Comparison of ENCODE assay signal across 8 cellular contexts in genomic region chr4:110586137-110586850, GRCh38. TPM values are rescaled to one million over a fixed set of nuclear protein-coding genes. Genes with fewer than 3 reads are reported as not detected.
DNase-seq lines count a peak whose midpoint lies in the region; ATAC-seq and TF ChIP-seq lines count a peak whose summit lies in the region.

No MANE protein-coding gene starts in this region.

- DNase-seq in AG04449 (ENCODE audit: low read depth, low spot score) (peak; percentile 44), HCT116 (ENCODE audit: low read depth, low spot score) (peak; percentile 31), SW480 (ENCODE audit: low spot score) (peak; percentile 37), glomerular visceral epithelial cell (ENCODE audit: extremely low spot score) (peak; percentile 55)
- DNase-seq in activated naive CD8-positive, alpha-beta T cell treated with anti-CD3 and anti-CD28 coated beads for 36 hours = no peak
- no peak for DNase-seq in activated CD4-positive, alpha-beta T cell treated with anti-CD3 and anti-CD28 coated beads, Interleukin-2, amount 50 U/mL, for 1 hour

- no TSS peak for BruUV-seq in HCT116 (replicated peaks; lab: Mats Ljungman, UMichigan)

- no peaks in the 10 kb centered on the region for H3K36me3 Mint-ChIP-seq in activated naive CD8-positive, alpha-beta T cell treated with anti-CD3 and anti-CD28 coated beads for 36 hours

- no peak overlapping the region for H3K9ac ChIP-seq in HCT116 (ENCODE audit: low read length)

- RAD21 ChIA-PET in HCT116 (lab: Charles Lee; ENCODE audit: low non-redundant PET in 1 of 2, low total read pairs in 2 of 2, uncharacterized antibody in 2 of 2, unreplicated experiment in 2 of 2) = no interaction called here

- H3K4me3 ChIP-seq in AG04449 (ENCODE audit: low read depth, low read length) (no peak overlapping the region), HCT116 (replicated peaks in 1 of 2; ENCODE audit: low read depth in 1 of 2, low read length in 2 of 2) (no peak overlapping the region), urinary bladder (ENCODE audit: low read depth, low read length) (peak overlapping the region; percentile 7)

- H3K4me1 Mint-ChIP-seq in activated naive CD8-positive, alpha-beta T cell treated with anti-CD3 and anti-CD28 coated beads for 36 hours = no peaks in the 10 kb centered on the region

- no peaks in the 10 kb centered on the region for H3K27me3 ChIP-seq in HCT116 (ENCODE audit: insufficient read depth, low read length)

- H3K4me1 ChIP-seq in HCT116 (ENCODE audit: control insufficient read depth in 1 of 2, insufficient read depth in 2 of 2, low read length in 2 of 2) = no peaks in the 10 kb centered on the region
- H3K4me1 ChIP-seq in urinary bladder (ENCODE audit: insufficient read depth) = no peaks in the 10 kb centered on the region

- ATAC-seq in HCT116 = peak; percentile 86
- no peak for ATAC-seq in GM21360 (IDR thresholded peaks at IDR 0.05; ENCODE audit: unreplicated experiment)

- POLR2A ChIA-PET in AG04449 (lab: Yijun Ruan, JAX) (no interaction called here), HCT116 (lab: Charles Lee) (no interaction called here)

- no peaks in the 10 kb centered on the region for H3K36me3 ChIP-seq in HCT116 (ENCODE audit: control insufficient read depth in 1 of 2, insufficient read depth in 2 of 2, low read length in 2 of 2)
- H3K36me3 ChIP-seq in urinary bladder (ENCODE audit: insufficient read depth) = no peaks in the 10 kb centered on the region

- TF ChIP-seq POLR2A in HCT116 (IDR thresholded peaks at IDR 0.05; ENCODE audit: borderline replicate concordance, extremely low read depth, insufficient read depth, insufficient read length) = no peak

- WGBS in urinary bladder = 6% methylated on average over 6 of the region's 6 CpGs

- no peak overlapping the region for H3K27ac Mint-ChIP-seq in activated naive CD8-positive, alpha-beta T cell treated with anti-CD3 and anti-CD28 coated beads for 36 hours

- H4K20me1 ChIP-seq in HCT116 (ENCODE audit: insufficient read depth) = no peaks in the 10 kb centered on the region

- peaks cover 11% of the 10 kb centered on the region for H3K27me3 Mint-ChIP-seq in activated naive CD8-positive, alpha-beta T cell treated with anti-CD3 and anti-CD28 coated beads for 36 hours

- peak overlapping the region; percentile 54 for H3K4me2 ChIP-seq in HCT116 (ENCODE audit: low read length)

- H3K27ac ChIP-seq in HCT116 (ENCODE audit: low read depth, low read length) (no peak overlapping the region), urinary bladder (ENCODE audit: low read depth) (no peak overlapping the region)

- H3K79me2 ChIP-seq in HCT116 (ENCODE audit: insufficient read depth, low read length) = no peaks in the 10 kb centered on the region

- H3K9me3 Mint-ChIP-seq in activated naive CD8-positive, alpha-beta T cell treated with anti-CD3 and anti-CD28 coated beads for 36 hours = no peaks in the 10 kb centered on the region

- H2AFZ ChIP-seq in HCT116 (ENCODE audit: low read depth, low read length, poor library complexity, severe bottlenecking) = peak overlapping the region; percentile 94

- H3K9me3 ChIP-seq in HCT116 (ENCODE audit: control insufficient read depth in 1 of 2, insufficient read depth in 1 of 2, low read depth in 1 of 2, low read length in 2 of 2) = no peaks in the 10 kb centered on the region

- H3K4me3 Mint-ChIP-seq in activated naive CD8-positive, alpha-beta T cell treated with anti-CD3 and anti-CD28 coated beads for 36 hours = no peak overlapping the region

- no peaks in the 10 kb centered on the region for H3K9me2 ChIP-seq in HCT116 (ENCODE audit: insufficient read depth)

- CTCF ChIA-PET in AG04449 (lab: Yijun Ruan, JAX) = interaction anchor here (0.8 to 3.5 kb wide), 24 partner anchors 9 to 1046 kb away, joined by 3 to 14 read pairs (median 4); no protein-coding TSS in a partner anchor
- CTCF ChIA-PET in HCT116 (lab: Charles Lee) = interaction anchor here (0.6 to 2.9 kb wide), 12 partner anchors 10 to 1351 kb away, joined by 3 to 11 read pairs (median 3); no protein-coding TSS in a partner anchor

- intact Hi-C loops in HCT116 (cut with micrococcal nuclease) = loop anchor here (5.0 kb wide), 1 partner anchor 244 kb away; no protein-coding TSS in a partner anchor

- TF ChIP-seq CTCF in AG04449 (IDR thresholded peaks at IDR 0.05; ENCODE audit: insufficient read depth, low read length, missing control alignments) (peak; percentile 25), HCT116 (IDR thresholded peaks at IDR 0.05 in 2 of 3, conservative IDR thresholded peaks at IDR 0.05 in 1 of 3; ENCODE audit: borderline replicate concordance in 1 of 3, insufficient read depth in 1 of 3, low read depth in 2 of 3, low read length in 2 of 3) (peak; percentile 57 to 64 (median 57); a peak in 5 of 6 replicates)

- peak; percentile 65 for TF ChIP-seq RAD21 in HCT116 (IDR thresholded peaks at IDR 0.05; ENCODE audit: low read depth)

TF ChIP-seq in HCT116, 20 proteins besides CTCF, POLR2A, EP300 and RAD21:
- TF ChIP-seq REST (IDR thresholded peaks at IDR 0.05; ENCODE audit: low read depth) (no peak), CBX3 (IDR thresholded peaks at IDR 0.05; ENCODE audit: low read depth) (0 out of 2 replicates have a peak, but pooled peaks have one; percentile 13)

RNA-seq across cellular contexts. Expression of gene PITX2, which starts 36.6 kb away (rescaled TPM):
- total RNA-seq in HCT116 (2021; ENCODE audit: unreplicated experiment) (8.3 TPM), urinary bladder (30.4 TPM)
- 5.4 and 5.6 TPM in 2 replicates for polyA plus RNA-seq in HCT116 (2012)
- polyA plus RNA-seq in urinary bladder = 76.0 TPM
- total RNA-seq in activated naive CD8-positive, alpha-beta T cell treated with anti-CD3 and anti-CD28 coated beads for 36 hours = not detected

Comparison
In these comparisons a context has a peak if more than half of its experiments do, and no peak if none do; other contexts are left out.
1. DNase-seq: peak in AG04449 (single experiment), HCT116 (single experiment), SW480 (single experiment) and glomerular visceral epithelial cell (single experiment); none in activated naive CD8-positive, alpha-beta T cell treated with anti-CD3 and anti-CD28 coated beads for 36 hours (single experiment) and activated CD4-positive, alpha-beta T cell treated with anti-CD3 and anti-CD28 coated beads, Interleukin-2, amount 50 U/mL, for 1 hour (single experiment).